ENCODE assay signal across 23 cellular contexts in genomic region chr10:132710036-132710686, GRCh38.
DNase-seq lines count a peak whose midpoint lies in the region; ATAC-seq, FAIRE-seq and TF ChIP-seq lines count a peak whose summit lies in the region.
"Had no signal": no experiment of that assay in that cellular context is flagged by ENCODE, and none has a peak within 500 bp of the region (broad histone marks: within the 10 kb centered on the region; RNA-seq: fewer than 3 reads in every experiment).

No MANE protein-coding gene starts in this region.

- H4K20me1 ChIP-seq in BLaER1 = peaks cover 49% of the 10 kb centered on the region

- no peak for DNase-seq in bronchial epithelial cell (ENCODE audit: low read depth)
- DNase-seq in right cardiac atrium = peak; percentile 6 to 33 (median 24)
- peak in 6 of 10 donors; percentile 2 to 82 (median 32) for DNase-seq in posterior cingulate gyrus
- DNase-seq in stimulated activated naive CD8-positive, alpha-beta T cell treated with anti-CD3 and anti-CD28 coated beads, Interleukin-15, Interleukin-2, amounts not matched to agents 100 U/mL and 50 U/mL, for 24 hours = no peak
- DNase-seq in prostate gland (ENCODE audit: low spot score) = no peak
- no peak for DNase-seq in G401 (ENCODE audit: low spot score)
- DNase-seq: activated CD4-positive, alpha-beta T cell treated with anti-CD3 and anti-CD28 coated beads for 48 hours; caudate nucleus; GOT3; NCI-H1105 treated with DMSO at 0.1 percent for 48 hours; NCI-H2029; NCI-H526; PC-9; SHP77 treated with DMSO at 0.1 percent for 48 hours; thyroid gland had no signal

- H3K9me3 ChIP-seq in BLaER1 (peaks cover 15% of the 10 kb centered on the region), right cardiac atrium (ENCODE audit: control insufficient read depth, low read length) (no peaks in the 10 kb centered on the region), prostate gland (no peaks in the 10 kb centered on the region)
- H3K9me3 ChIP-seq: thyroid gland had no signal

- no peak overlapping the region for H3K9ac ChIP-seq in BLaER1

- WGBS in right cardiac atrium = 94% methylated on average over 22 of the region's 22 CpGs
- WGBS in prostate gland = 92% methylated on average over 22 of the region's 22 CpGs

- ATAC-seq in right cardiac atrium = no peak
- ATAC-seq in stimulated activated naive CD8-positive, alpha-beta T cell treated with anti-CD3 and anti-CD28 coated beads, Interleukin-15, Interleukin-2, amounts not matched to agents 100 U/mL and 50 U/mL, for 24 hours = no peak
- no peak for ATAC-seq in HG02970 (IDR thresholded peaks at IDR 0.05; ENCODE audit: low FRiP score, unreplicated experiment)
- ATAC-seq: activated naive CD4-positive, alpha-beta T cell treated with anti-CD3 and anti-CD28 coated beads, Interleukin-2, amount 50 U/mL, for 72 hours; gastroesophageal sphincter had no signal

- H3K4me2 ChIP-seq in BLaER1 = peak overlapping the region; percentile 54; the same call in 1 of the 2 replicates
- H3K4me2 ChIP-seq: PC-9 had no signal

- in situ Hi-C loops in G401 (cut with HindIII; ENCODE audit: low sequenced_read_pairs) = no loop called here

- no peak for TF ChIP-seq POLR2A in prostate gland (IDR thresholded peaks at IDR 0.05)

- no peaks in the 10 kb centered on the region for H3K27me3 ChIP-seq in BLaER1
- H3K27me3 ChIP-seq in bronchial epithelial cell (ENCODE audit: control insufficient read depth, insufficient read depth, low read length) = no peaks in the 10 kb centered on the region
- H3K27me3 ChIP-seq in right cardiac atrium (ENCODE audit: control insufficient read depth, insufficient read depth) = no peaks in the 10 kb centered on the region
- no peaks in the 10 kb centered on the region for H3K27me3 ChIP-seq in prostate gland (replicated peaks; ENCODE audit: insufficient read depth)
- H3K27me3 ChIP-seq: gastroesophageal sphincter, thyroid gland had no signal

- FAIRE-seq in bronchial epithelial cell (lab: Jason Lieb, UNC) = peak; percentile 68
- FAIRE-seq: endometrium, G401.6, islet of Langerhans had no signal

- no peak for TF ChIP-seq CTCF in bronchial epithelial cell (IDR thresholded peaks at IDR 0.05; ENCODE audit: insufficient read depth, low read length, severe bottlenecking)
- no peak for TF ChIP-seq CTCF in prostate gland (IDR thresholded peaks at IDR 0.05)

- no peak overlapping the region for H3K4me3 ChIP-seq in BLaER1
- H3K4me3 ChIP-seq in bronchial epithelial cell (ENCODE audit: low read depth, low read length) = no peak overlapping the region
- no peak overlapping the region for H3K4me3 ChIP-seq in right cardiac atrium (ENCODE audit: low read length)
- H3K4me3 ChIP-seq in prostate gland = no peak overlapping the region
- H3K4me3 ChIP-seq: gastroesophageal sphincter, lung, PC-9, thyroid gland had no signal

- H3K36me3 ChIP-seq in BLaER1 (peaks cover 43% of the 10 kb centered on the region), bronchial epithelial cell (ENCODE audit: control insufficient read depth, insufficient read depth, low read length) (peaks cover 8% of the 10 kb centered on the region), prostate gland (no peaks in the 10 kb centered on the region)

- intact Hi-C loops in right cardiac atrium (cut with DNase I) (no loop called here), posterior cingulate gyrus (cut with DNase I) (no loop called here), prostate gland (cut with DNase I) (no loop called here)

- H3K4me1 ChIP-seq in BLaER1 = peaks cover 37% of the 10 kb centered on the region
- no peaks in the 10 kb centered on the region for H3K4me1 ChIP-seq in right cardiac atrium (ENCODE audit: control insufficient read depth, insufficient read depth, low read length)
- H3K4me1 ChIP-seq in prostate gland (replicated peaks) = no peaks in the 10 kb centered on the region
- H3K4me1 ChIP-seq: thyroid gland had no signal

- H3K27ac ChIP-seq in BLaER1 = no peak overlapping the region
- no peak overlapping the region for H3K27ac ChIP-seq in right cardiac atrium (ENCODE audit: low read length)
- no peak overlapping the region for H3K27ac ChIP-seq in prostate gland
- H3K27ac ChIP-seq: gastroesophageal sphincter, PC-9, thyroid gland had no signal

Comparison
In these comparisons a context has a peak if more than half of its experiments do, and no peak if none do; other contexts are left out.
1. DNase-seq: peak in right cardiac atrium (3 of 3) and posterior cingulate gyrus (6 of 10); none in bronchial epithelial cell (single experiment), stimulated activated naive CD8-positive, alpha-beta T cell treated with anti-CD3 and anti-CD28 coated beads, Interleukin-15, Interleukin-2, amounts not matched to agents 100 U/mL and 50 U/mL, for 24 hours (single experiment), prostate gland (single experiment) and G401 (single experiment).